ENCODE assay signal across 16 cellular contexts in the genomic region with DNA sequence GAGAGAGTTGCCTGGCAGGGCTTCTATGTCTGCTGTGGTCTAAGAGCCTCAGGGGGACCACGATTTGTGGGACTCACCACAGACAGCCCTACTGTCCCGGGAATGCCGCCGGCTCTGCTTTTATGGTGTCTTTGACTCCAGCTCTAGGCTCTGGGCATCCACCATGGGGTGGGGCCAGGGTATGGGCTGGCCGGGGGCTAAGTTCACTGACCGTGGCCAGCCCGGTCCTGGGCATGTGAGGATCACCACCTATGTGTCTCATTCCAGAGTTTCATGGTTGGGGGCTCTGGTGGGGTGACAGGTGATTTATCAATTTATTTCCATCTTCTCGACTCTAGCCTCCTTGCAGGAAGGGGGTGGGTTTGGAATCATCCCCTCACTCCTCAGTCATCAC.
DNase-seq lines count a peak whose midpoint lies in the region; ATAC-seq and TF ChIP-seq lines count a peak whose summit lies in the region.
"Had no signal": no experiment of that assay in that cellular context is flagged by ENCODE, and none has a peak within 500 bp of the region (broad histone marks: within the 10 kb centered on the region; RNA-seq: fewer than 3 reads in every experiment).

No MANE protein-coding gene starts in this region.

- DNase-seq in activated naive CD8-positive, alpha-beta T cell treated with anti-CD3 and anti-CD28 coated beads, Interleukin-2, amount 50 U/mL, for 24 hours = no peak
- DNase-seq in T-cell (no peak), type B pancreatic cell (ENCODE audit: extremely low spot score, unreplicated experiment) (no peak), GM19238 (ENCODE audit: insufficient read length, low spot score) (no peak), OCI-M2 (lab: John Stamatoyannopoulos, UW; ENCODE audit: unreplicated experiment) (no peak)
- DNase-seq in effector memory CD8-positive, alpha-beta T cell = no peak
- DNase-seq: brain microvascular endothelial cell, GM23248, MV-4-11, NCI-H187 treated with DMSO at 0.1 percent for 48 hours, NCI-H446 treated with DMSO at 0.1 percent for 48 hours, pancreas, Right ventricle myocardium superior had no signal

- H3K9me3 Mint-ChIP-seq in activated naive CD8-positive, alpha-beta T cell (ENCODE audit: low read depth) = no peaks in the 10 kb centered on the region
- no peaks in the 10 kb centered on the region for H3K9me3 Mint-ChIP-seq in activated naive CD8-positive, alpha-beta T cell treated with anti-CD3 and anti-CD28 coated beads, Interleukin-2, amount 50 U/mL, for 24 hours
- H3K9me3 Mint-ChIP-seq in T-cell = peaks cover 0 to 1% (median 0%) of the 10 kb centered on the region in 3 donors
- H3K9me3 Mint-ChIP-seq in effector memory CD8-positive, alpha-beta T cell = no peaks in the 10 kb centered on the region
- H3K9me3 Mint-ChIP-seq in type B pancreatic cell = no peaks in the 10 kb centered on the region
- H3K9me3 Mint-ChIP-seq: dendritic cell treated with granulocyte-macrophage colony-stimulating factor and Interleukin-4, amounts not matched to agents 40 ng/mL and 50 ng/mL, for 4 days had no signal

- ATAC-seq in activated naive CD8-positive, alpha-beta T cell treated with anti-CD3 and anti-CD28 coated beads, Interleukin-2, amount 50 U/mL, for 24 hours = no peak
- ATAC-seq in T-cell (replicated peaks in 1 of 4) (no peak), GM18520 (IDR thresholded peaks at IDR 0.05; ENCODE audit: unreplicated experiment) (no peak)
- ATAC-seq in effector memory CD8-positive, alpha-beta T cell (replicated peaks) = no peak
- ATAC-seq: pancreas had no signal

- CTCF ChIA-PET in T-cell (lab: Charles Lee) = interaction anchor here (0.5 to 1.5 kb wide), 3 partner anchors 16 to 146 kb away, joined by 3 to 6 read pairs (median 3); no protein-coding TSS in a partner anchor

- H3K4me1 Mint-ChIP-seq in activated naive CD8-positive, alpha-beta T cell (ENCODE audit: low read depth) = peaks cover 73% of the 10 kb centered on the region
- peaks cover 69% of the 10 kb centered on the region for H3K4me1 Mint-ChIP-seq in activated naive CD8-positive, alpha-beta T cell treated with anti-CD3 and anti-CD28 coated beads, Interleukin-2, amount 50 U/mL, for 24 hours
- H3K4me1 Mint-ChIP-seq in T-cell = peaks cover 89 to 93% (median 89%) of the 10 kb centered on the region in 3 donors
- H3K4me1 Mint-ChIP-seq in effector memory CD8-positive, alpha-beta T cell (ENCODE audit: low read depth in 2 of 2) = peaks cover 8 to 39% of the 10 kb centered on the region in 2 donors
- peaks cover 27% of the 10 kb centered on the region for H3K4me1 Mint-ChIP-seq in type B pancreatic cell (ENCODE audit: unreplicated experiment)

- POLR2A ChIA-PET in T-cell (lab: Charles Lee) = no interaction called here

- no peaks in the 10 kb centered on the region for H3K27me3 Mint-ChIP-seq in activated naive CD8-positive, alpha-beta T cell
- H3K27me3 Mint-ChIP-seq in activated naive CD8-positive, alpha-beta T cell treated with anti-CD3 and anti-CD28 coated beads, Interleukin-2, amount 50 U/mL, for 24 hours = no peaks in the 10 kb centered on the region
- no peaks in the 10 kb centered on the region for H3K27me3 Mint-ChIP-seq in T-cell
- peaks cover 0 to 7% of the 10 kb centered on the region in 2 donors for H3K27me3 Mint-ChIP-seq in effector memory CD8-positive, alpha-beta T cell
- H3K27me3 Mint-ChIP-seq in type B pancreatic cell = no peaks in the 10 kb centered on the region

- no peak for TF ChIP-seq CTCF in type B pancreatic cell (conservative IDR thresholded peaks at IDR 0.05)

- H3K27ac Mint-ChIP-seq in activated naive CD8-positive, alpha-beta T cell = no peak overlapping the region
- no peak overlapping the region for H3K27ac Mint-ChIP-seq in activated naive CD8-positive, alpha-beta T cell treated with anti-CD3 and anti-CD28 coated beads, Interleukin-2, amount 50 U/mL, for 24 hours
- peak overlapping the region; percentile 84 to 93 for H3K27ac Mint-ChIP-seq in T-cell
- peak overlapping the region; percentile 62 to 92 for H3K27ac Mint-ChIP-seq in effector memory CD8-positive, alpha-beta T cell
- H3K27ac Mint-ChIP-seq in type B pancreatic cell = peak overlapping the region; percentile 55
- H3K27ac Mint-ChIP-seq: dendritic cell treated with granulocyte-macrophage colony-stimulating factor and Interleukin-4, amounts not matched to agents 40 ng/mL and 50 ng/mL, for 4 days had no signal

- H3K36me3 Mint-ChIP-seq in activated naive CD8-positive, alpha-beta T cell = no peaks in the 10 kb centered on the region
- H3K36me3 Mint-ChIP-seq in activated naive CD8-positive, alpha-beta T cell treated with anti-CD3 and anti-CD28 coated beads, Interleukin-2, amount 50 U/mL, for 24 hours (ENCODE audit: low read depth) = no peaks in the 10 kb centered on the region
- H3K36me3 Mint-ChIP-seq in T-cell = no peaks in the 10 kb centered on the region
- H3K36me3 Mint-ChIP-seq in effector memory CD8-positive, alpha-beta T cell (ENCODE audit: insufficient read depth) = peaks cover 3% of the 10 kb centered on the region
- no peaks in the 10 kb centered on the region for H3K36me3 Mint-ChIP-seq in type B pancreatic cell

- peak overlapping the region; percentile 75 for H3K4me3 Mint-ChIP-seq in activated naive CD8-positive, alpha-beta T cell
- no peak overlapping the region for H3K4me3 Mint-ChIP-seq in activated naive CD8-positive, alpha-beta T cell treated with anti-CD3 and anti-CD28 coated beads, Interleukin-2, amount 50 U/mL, for 24 hours
- H3K4me3 Mint-ChIP-seq in T-cell (peak overlapping the region; percentile 53 to 83 (median 54)), type B pancreatic cell (no peak overlapping the region)
- H3K4me3 Mint-ChIP-seq in effector memory CD8-positive, alpha-beta T cell = peak overlapping the region in 1 of 2 donors; percentile 71
- H3K4me3 Mint-ChIP-seq: dendritic cell treated with granulocyte-macrophage colony-stimulating factor and Interleukin-4, amounts not matched to agents 40 ng/mL and 50 ng/mL, for 4 days had no signal

Comparison
In these comparisons a context has a peak if more than half of its experiments do, and no peak if none do; other contexts are left out.
1. H3K4me3 Mint-ChIP-seq: peak in activated naive CD8-positive, alpha-beta T cell (single experiment) and T-cell (3 of 3); none in activated naive CD8-positive, alpha-beta T cell treated with anti-CD3 and anti-CD28 coated beads, Interleukin-2, amount 50 U/mL, for 24 hours (single experiment) and type B pancreatic cell (single experiment).
2. H3K27ac Mint-ChIP-seq: peak in T-cell (2 of 2), effector memory CD8-positive, alpha-beta T cell (2 of 2) and type B pancreatic cell (single experiment); none in activated naive CD8-positive, alpha-beta T cell (single experiment) and activated naive CD8-positive, alpha-beta T cell treated with anti-CD3 and anti-CD28 coated beads, Interleukin-2, amount 50 U/mL, for 24 hours (single experiment).